ENCODE assay signal across 9 cellular contexts in genomic region chr15:80404057-80404718, GRCh38. TPM values are rescaled to one million over a fixed set of nuclear protein-coding genes. Genes with fewer than 3 reads are reported as not detected.
DNase-seq lines count a peak whose midpoint lies in the region; ATAC-seq and TF ChIP-seq lines count a peak whose summit lies in the region.
"Had no signal": no experiment of that assay in that cellular context is flagged by ENCODE, and none has a peak within 500 bp of the region (broad histone marks: within the 10 kb centered on the region; RNA-seq: fewer than 3 reads in every experiment).

ARNT2 (plus strand) TSS chr15:80404382; CDS start chr15:80404516, 134 bp downstream.

- TF ChIP-seq CTCF in Peyer's patch (IDR thresholded peaks at IDR 0.05) (no peak), esophagus muscularis mucosa (IDR thresholded peaks at IDR 0.05) (no peak)

- H3K36me3 Mint-ChIP-seq in naive thymus-derived CD8-positive, alpha-beta T cell = peaks cover 0 to 3% (median 0%) of the 10 kb centered on the region in 3 donors
- H3K36me3 Mint-ChIP-seq: CD4-positive, CD25-positive, alpha-beta regulatory T cell had no signal

- no peak for TF ChIP-seq EP300 in esophagus muscularis mucosa (IDR thresholded peaks at IDR 0.05)

- DNase-seq in NCI-H1417 (lab: John Stamatoyannopoulos, UW) (peak; percentile 32 to 92 (median 90)), NCI-H1417 treated with DMSO at 0.1 percent for 48 hours (lab: John Stamatoyannopoulos, UW) (no peak), Peyer's patch (no peak), esophagus muscularis mucosa (ENCODE audit: extremely low spot score) (peak; percentile 50), dedifferentiated amniotic fluid mesenchymal stem cell (ENCODE audit: extremely low spot score) (no peak)
- DNase-seq in naive thymus-derived CD8-positive, alpha-beta T cell = no peak
- DNase-seq: CD4-positive, CD25-positive, alpha-beta regulatory T cell had no signal

- WGBS in esophagus muscularis mucosa = 4% methylated on average over 4 of the region's 97 CpGs

- H3K9me3 ChIP-seq in Peyer's patch (no peaks in the 10 kb centered on the region), esophagus muscularis mucosa (no peaks in the 10 kb centered on the region)

- H3K4me1 Mint-ChIP-seq in naive thymus-derived CD8-positive, alpha-beta T cell = peaks cover 0 to 7% (median 3%) of the 10 kb centered on the region in 4 donors

- H3K27me3 ChIP-seq in Peyer's patch (no peaks in the 10 kb centered on the region), esophagus muscularis mucosa (peaks cover 0 to 7% (median 0%) of the 10 kb centered on the region in 4 donors)

- H3K4me3 ChIP-seq in Peyer's patch = peak within 1 kb of the TSS; percentile 32 to 57 (median 44)
- H3K4me3 ChIP-seq in esophagus muscularis mucosa = peak within 1 kb of the TSS; percentile 62 to 75 (median 68)

- H3K27ac ChIP-seq in Peyer's patch (peak within 1 kb of the TSS in 3 of 4 donors; percentile 3 to 58 (median 35)), esophagus muscularis mucosa (replicated peaks in 1 of 4) (peak within 1 kb of the TSS; percentile 64 to 79 (median 72))

- no peak for TF ChIP-seq POLR2A in Peyer's patch (IDR thresholded peaks at IDR 0.05)
- TF ChIP-seq POLR2A in esophagus muscularis mucosa (IDR thresholded peaks at IDR 0.05; ENCODE audit: low read depth) = no peak

- H3K4me3 Mint-ChIP-seq in naive thymus-derived CD8-positive, alpha-beta T cell = peak within 1 kb of the TSS in 6 of 10 donors; percentile 9 to 52 (median 38)

- no peaks in the 10 kb centered on the region for H3K9me3 Mint-ChIP-seq in naive thymus-derived CD8-positive, alpha-beta T cell

- H3K36me3 ChIP-seq in Peyer's patch (no peaks in the 10 kb centered on the region), esophagus muscularis mucosa (no peaks in the 10 kb centered on the region)

- H3K4me1 ChIP-seq in Peyer's patch (peaks cover 0 to 12% (median 3%) of the 10 kb centered on the region in 4 donors), esophagus muscularis mucosa (peaks cover 5 to 22% (median 18%) of the 10 kb centered on the region in 4 donors)

- intact Hi-C loops in esophagus muscularis mucosa (cut with DNase I) = no loop called here

- H3K27ac Mint-ChIP-seq in naive thymus-derived CD8-positive, alpha-beta T cell = peak within 1 kb of the TSS in 1 of 10 donors; percentile 72
- H3K27ac Mint-ChIP-seq: CD4-positive, CD25-positive, alpha-beta regulatory T cell had no signal

- peaks cover 40 to 82% (median 65%) of the 10 kb centered on the region in 5 donors for H3K27me3 Mint-ChIP-seq in naive thymus-derived CD8-positive, alpha-beta T cell

- POLR2A ChIA-PET in naive thymus-derived CD8-positive, alpha-beta T cell (lab: Charles Lee) = no interaction called here

- ATAC-seq in naive thymus-derived CD8-positive, alpha-beta T cell = no peak
- ATAC-seq in HG02759 (IDR thresholded peaks at IDR 0.05; ENCODE audit: unreplicated experiment) (no peak), GM21423 (IDR thresholded peaks at IDR 0.05; ENCODE audit: unreplicated experiment) (no peak)

RNA-seq across cellular contexts. Expression of gene ARNT2, which starts in this region (rescaled TPM):
- 10 to 100 TPM in 1 of 4 donors, 1 to 10 TPM in 3; 2.5 to 10.3 (median 4.5) TPM for total RNA-seq in Peyer's patch
- total RNA-seq in esophagus muscularis mucosa = 10 to 100 TPM in 1 of 4 donors, 1 to 10 TPM in 3; 5.4 to 14.6 (median 8.2) TPM
- not detected for total RNA-seq in naive thymus-derived CD8-positive, alpha-beta T cell
- polyA plus RNA-seq in naive thymus-derived CD8-positive, alpha-beta T cell = not detected
- total RNA-seq: CD4-positive, CD25-positive, alpha-beta regulatory T cell had no signal
- polyA plus RNA-seq: CD4-positive, CD25-positive, alpha-beta regulatory T cell had no signal

Comparison
In these comparisons a context has a peak if more than half of its experiments do, and no peak if none do; other contexts are left out.
1. DNase-seq: peak in NCI-H1417 (3 of 3) and esophagus muscularis mucosa (single experiment); none in NCI-H1417 treated with DMSO at 0.1 percent for 48 hours (single experiment), Peyer's patch (0 of 3), naive thymus-derived CD8-positive, alpha-beta T cell (0 of 10) and dedifferentiated amniotic fluid mesenchymal stem cell (single experiment).